Comparison of ENCODE assay signal across 8 cellular contexts in genomic region chr20:10671221-10671849, GRCh38. TPM values are rescaled to one million over a fixed set of nuclear protein-coding genes. Genes with fewer than 3 reads are reported as not detected.
A peak's percentile ranks its signal among the peaks of the same experiment; 100 is the strongest.
DNase-seq lines count a peak whose midpoint lies in the region; ATAC-seq and TF ChIP-seq lines count a peak whose summit lies in the region.

No MANE protein-coding gene starts in this region.

- peak overlapping the region in 1 of 3 donors; percentile 6 for H3K27ac Mint-ChIP-seq in CD4-positive, CD25-positive, alpha-beta regulatory T cell

- peaks cover 21% of the 10 kb centered on the region for H3K27me3 ChIP-seq in CD4-positive, CD25-positive, alpha-beta regulatory T cell (ENCODE audit: control insufficient read depth, insufficient read depth, low read length)
- H3K27me3 ChIP-seq in OCI-LY3 (ENCODE audit: low read depth, low read length) = peaks cover 37% of the 10 kb centered on the region
- H3K27me3 ChIP-seq in psoas muscle (ENCODE audit: insufficient read depth in 3 of 3, low read length in 2 of 3) = no peaks in the 10 kb centered on the region

- no peaks in the 10 kb centered on the region for H3K36me3 ChIP-seq in CD4-positive, CD25-positive, alpha-beta regulatory T cell (ENCODE audit: control insufficient read depth, insufficient read depth, low read length)
- H3K36me3 ChIP-seq in OCI-LY3 (replicated peaks; ENCODE audit: low read depth, low read length) (no peaks in the 10 kb centered on the region), psoas muscle (ENCODE audit: insufficient read depth in 1 of 2, low read depth in 1 of 2) (peaks cover 0 to 18% of the 10 kb centered on the region in 2 donors)

- TF ChIP-seq CTCF in OCI-LY3 (IDR thresholded peaks at IDR 0.05; ENCODE audit: low read depth, low read length) (peak; percentile 56), astrocyte of the cerebellum (IDR thresholded peaks at IDR 0.05; ENCODE audit: low read depth, low read length, missing control alignments) (peak; percentile 77), psoas muscle (IDR thresholded peaks at IDR 0.05) (peak; percentile 17)

- peak overlapping the region; percentile 99 for H3K4me2 ChIP-seq in OCI-LY3 (ENCODE audit: low read length)

- 15 to 40% (median 20%) methylated on average over 10 to 12 of the region's 12 CpGs for WGBS in psoas muscle, 3 donors

- intact Hi-C loops in psoas muscle (cut with DNase I) = loop anchor here (5.0 to 10.0 kb wide), 8 partner anchors 183 to 873 kb away; no protein-coding TSS in a partner anchor

- H3K4me3 ChIP-seq in CD4-positive, CD25-positive, alpha-beta regulatory T cell (ENCODE audit: low read depth, low read length) = no peak overlapping the region
- H3K4me3 ChIP-seq in OCI-LY3 (ENCODE audit: low read length) = peak overlapping the region; percentile 73
- H3K4me3 ChIP-seq in astrocyte of the cerebellum (ENCODE audit: low read depth, low read length) = peak overlapping the region; percentile 59
- peak overlapping the region; percentile 97 for H3K4me3 ChIP-seq in psoas muscle

- peaks cover 57% of the 10 kb centered on the region for H3K27me3 Mint-ChIP-seq in CD4-positive, CD25-positive, alpha-beta regulatory T cell

- DNase-seq in CD4-positive, CD25-positive, alpha-beta regulatory T cell = peak in 1 of 3 donors; percentile 35
- DNase-seq in astrocyte of the cerebellum (ENCODE audit: low read depth) = no peak
- peak; percentile 48 to 56 for DNase-seq in hippocampal formation (lab: John Stamatoyannopoulos, UW)
- DNase-seq in psoas muscle = no peak

- peak overlapping the region; percentile 36; the same call in 1 of the 2 replicates for H2AFZ ChIP-seq in OCI-LY3 (ENCODE audit: low read depth, low read length)

- H3K9me3 Mint-ChIP-seq in CD4-positive, CD25-positive, alpha-beta regulatory T cell = no peaks in the 10 kb centered on the region

- peak; percentile 30 to 33 for ATAC-seq in CD4-positive, CD25-positive, alpha-beta regulatory T cell (ENCODE audit: low read depth in 2 of 2)
- peak; percentile 37 for ATAC-seq in GM18861 (IDR thresholded peaks at IDR 0.05; ENCODE audit: unreplicated experiment)
- ATAC-seq in HG03095 (IDR thresholded peaks at IDR 0.05; ENCODE audit: unreplicated experiment) = peak; percentile 27
- peak; percentile 14 to 56 (median 35) for ATAC-seq in psoas muscle
- ATAC-seq in GM19023 (IDR thresholded peaks at IDR 0.05; ENCODE audit: unreplicated experiment) = no peak

- peak overlapping the region in 2 of 4 donors; percentile 11 to 44 for H3K4me3 Mint-ChIP-seq in CD4-positive, CD25-positive, alpha-beta regulatory T cell

- H3K4me1 Mint-ChIP-seq in CD4-positive, CD25-positive, alpha-beta regulatory T cell = peaks cover 0 to 32% (median 0%) of the 10 kb centered on the region in 4 donors

- no peaks in the 10 kb centered on the region for H4K20me1 ChIP-seq in OCI-LY3 (ENCODE audit: insufficient read depth, low read length)

- H3K27ac ChIP-seq in CD4-positive, CD25-positive, alpha-beta regulatory T cell (ENCODE audit: insufficient read depth, low read length, poor library complexity, severe bottlenecking) = no peak overlapping the region
- peak overlapping the region; percentile 61 for H3K27ac ChIP-seq in OCI-LY3 (ENCODE audit: low read length)
- H3K27ac ChIP-seq in psoas muscle = peak overlapping the region; percentile 92

- no peaks in the 10 kb centered on the region for H3K79me2 ChIP-seq in OCI-LY3 (ENCODE audit: low read length)

- peak overlapping the region; percentile 56 for H3K9ac ChIP-seq in OCI-LY3 (ENCODE audit: low read length)

- no peaks in the 10 kb centered on the region for H3K9me3 ChIP-seq in CD4-positive, CD25-positive, alpha-beta regulatory T cell (ENCODE audit: control insufficient read depth in 2 of 2, low read length in 2 of 2)
- H3K9me3 ChIP-seq in OCI-LY3 (ENCODE audit: insufficient read depth, low read length) (no peaks in the 10 kb centered on the region), psoas muscle (no peaks in the 10 kb centered on the region)

- no peaks in the 10 kb centered on the region for H3K36me3 Mint-ChIP-seq in CD4-positive, CD25-positive, alpha-beta regulatory T cell

- peaks cover 35% of the 10 kb centered on the region for H3K4me1 ChIP-seq in CD4-positive, CD25-positive, alpha-beta regulatory T cell (ENCODE audit: control insufficient read depth, insufficient read depth, low read length, poor library complexity, severe bottlenecking)
- H3K4me1 ChIP-seq in OCI-LY3 (ENCODE audit: low read length) (peaks cover 40% of the 10 kb centered on the region), psoas muscle (peaks cover 16% of the 10 kb centered on the region)

- in situ Hi-C loops in astrocyte of the cerebellum (cut with HindIII; ENCODE audit: low sequenced_read_pairs) = no loop called here

RNA-seq across cellular contexts. Expression of gene JAG1, which starts 2.5 kb away (rescaled TPM):
- 0.30 TPM for total RNA-seq in CD4-positive, CD25-positive, alpha-beta regulatory T cell
- polyA plus RNA-seq in CD4-positive, CD25-positive, alpha-beta regulatory T cell = under 1 TPM in 3 of 4 donors, not detected in 1; 0.03 to 0.06 (median 0.03) TPM
- total RNA-seq in psoas muscle = 10 to 100 TPM; 10.4 to 35.4 (median 16.0) TPM
- 1 to 10 TPM; 5.4 to 6.5 (median 5.6) TPM for polyA plus RNA-seq in psoas muscle

Comparison
In these comparisons a context has a peak if more than half of its experiments do, and no peak if none do; other contexts are left out.
1. DNase-seq: peak in hippocampal formation (2 of 2); none in astrocyte of the cerebellum (single experiment) and psoas muscle (0 of 2).
2. CTCF ChIP-seq: peak in every context shown above with its lines; median percentile 77 in astrocyte of the cerebellum; 56 in OCI-LY3; 17 in psoas muscle.